ENCODE assay signal across 22 cellular contexts in the genomic region with DNA sequence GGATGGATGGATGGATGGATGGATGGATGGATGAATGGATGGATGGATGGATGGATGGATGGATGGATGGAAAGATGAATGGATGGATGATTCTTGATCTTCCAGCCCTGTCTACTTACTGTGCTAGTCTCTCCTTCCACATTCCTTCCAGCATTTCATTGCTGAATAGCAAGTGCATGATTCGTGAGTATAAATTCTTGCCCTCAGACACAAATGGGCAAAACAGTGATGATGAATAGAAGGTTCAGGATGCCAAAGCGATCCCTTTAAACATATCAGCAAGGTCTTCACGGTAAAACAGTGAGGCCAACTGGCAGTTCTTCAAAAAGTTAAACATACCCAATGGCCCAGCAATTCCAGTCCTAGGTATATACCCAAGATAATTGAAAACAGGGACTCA.
DNase-seq lines count a peak whose midpoint lies in the region; ATAC-seq and TF ChIP-seq lines count a peak whose summit lies in the region.
"Had no signal": no experiment of that assay in that cellular context is flagged by ENCODE, and none has a peak within 500 bp of the region (broad histone marks: within the 10 kb centered on the region; RNA-seq: fewer than 3 reads in every experiment).

No MANE protein-coding gene starts in this region.

- no peaks in the 10 kb centered on the region for H3K36me3 Mint-ChIP-seq in neural progenitor cell
- H3K36me3 Mint-ChIP-seq: CD4-positive, alpha-beta memory T cell had no signal

- H2AFZ ChIP-seq in neural progenitor cell (replicated peaks): no peak overlapping the region
- H2AFZ ChIP-seq in mammary epithelial cell (ENCODE audit: low read depth, low read length): no peak overlapping the region
- H2AFZ ChIP-seq: GM23338 had no signal

- CTCF ChIA-PET in mammary epithelial cell (lab: Charles Lee; ENCODE audit: low non-redundant PET): no interaction called here

- H3K27me3 ChIP-seq in neural progenitor cell (no peaks in the 10 kb centered on the region), mammary epithelial cell (ENCODE audit: insufficient read depth, low read length) (no peaks in the 10 kb centered on the region), upper lobe of left lung (no peaks in the 10 kb centered on the region)
- H3K27me3 ChIP-seq: Peyer's patch had no signal

- no peaks in the 10 kb centered on the region for H3K79me2 ChIP-seq in neural progenitor cell (ENCODE audit: low read depth)
- H3K79me2 ChIP-seq in mammary epithelial cell (ENCODE audit: insufficient read depth, low read length): no peaks in the 10 kb centered on the region

- no peaks in the 10 kb centered on the region for H4K20me1 ChIP-seq in neural progenitor cell (ENCODE audit: low read depth)
- H4K20me1 ChIP-seq in mammary epithelial cell (ENCODE audit: insufficient read depth, low read length): no peaks in the 10 kb centered on the region

- TF ChIP-seq POLR2A in upper lobe of left lung (IDR thresholded peaks at IDR 0.05): no peak

- H3K4me1 ChIP-seq in neural progenitor cell (no peaks in the 10 kb centered on the region), mammary epithelial cell (ENCODE audit: insufficient read depth, low read length) (peaks cover 3% of the 10 kb centered on the region), upper lobe of left lung (no peaks in the 10 kb centered on the region)
- H3K4me1 ChIP-seq: A549, BE2C, Peyer's patch had no signal

- no peak overlapping the region for H3K4me3 Mint-ChIP-seq in neural progenitor cell
- H3K4me3 Mint-ChIP-seq: CD4-positive, alpha-beta memory T cell; GM23338 had no signal

- no peak overlapping the region for H3K4me3 ChIP-seq in AG10803 (ENCODE audit: low read length)
- H3K4me3 ChIP-seq in neural progenitor cell: no peak overlapping the region
- H3K4me3 ChIP-seq in mammary epithelial cell (replicated peaks in 1 of 3; ENCODE audit: insufficient read depth in 1 of 3, low read depth in 2 of 3, low read length in 3 of 3): no peak overlapping the region
- H3K4me3 ChIP-seq in upper lobe of left lung: no peak overlapping the region
- H3K4me3 ChIP-seq: A549, GM23338, Peyer's patch had no signal

- peaks cover 9% of the 10 kb centered on the region for H3F3A ChIP-seq in neural progenitor cell (ENCODE audit: low read depth)

- peaks cover 23% of the 10 kb centered on the region for H3K27me3 Mint-ChIP-seq in neural progenitor cell (ENCODE audit: insufficient read depth, low read depth)

- dilution Hi-C loops in mammary epithelial cell (cut with HindIII; ENCODE audit: low sequenced_read_pairs): loop anchor here (5.0 kb wide), 1 partner anchor 94 kb away; no protein-coding TSS in a partner anchor

- TF ChIP-seq EP300 in upper lobe of left lung (IDR thresholded peaks at IDR 0.05): no peak

- peak overlapping the region; percentile 16 for H3K27ac Mint-ChIP-seq in neural progenitor cell
- H3K27ac Mint-ChIP-seq: CD4-positive, alpha-beta memory T cell; GM23338 had no signal

- H3K9me3 ChIP-seq in neural progenitor cell (ENCODE audit: low read depth) (no peaks in the 10 kb centered on the region), mammary epithelial cell (replicated peaks; ENCODE audit: insufficient read depth, low read length) (no peaks in the 10 kb centered on the region), upper lobe of left lung (no peaks in the 10 kb centered on the region)
- H3K9me3 ChIP-seq: BE2C, Peyer's patch, SK-N-SH had no signal

- intact Hi-C loops in mammary epithelial cell (cut with micrococcal nuclease): loop anchor here (10.0 kb wide), 2 partner anchors 267 to 483 kb away; no protein-coding TSS in a partner anchor

- no peak for TF ChIP-seq CTCF in AG10803 (conservative IDR thresholded peaks at IDR 0.05; ENCODE audit: low read length)
- no peak for TF ChIP-seq CTCF in neural progenitor cell (IDR thresholded peaks at IDR 0.05)
- no peak for TF ChIP-seq CTCF in mammary epithelial cell (conservative IDR thresholded peaks at IDR 0.05 in 1 of 2, IDR thresholded peaks at IDR 0.05 in 1 of 2; ENCODE audit: extremely low read depth in 1 of 2, insufficient read depth in 1 of 2, low read depth in 1 of 2, low read length in 2 of 2)
- no peak for TF ChIP-seq CTCF in upper lobe of left lung (IDR thresholded peaks at IDR 0.05)

- H3K4me2 ChIP-seq in neural progenitor cell (no peak overlapping the region), mammary epithelial cell (ENCODE audit: insufficient read depth, low read depth, low read length) (no peak overlapping the region)
- H3K4me2 ChIP-seq: A549, GM23338, KMS-11, SK-N-SH had no signal

- no peaks in the 10 kb centered on the region for H3K36me3 ChIP-seq in neural progenitor cell
- no peaks in the 10 kb centered on the region for H3K36me3 ChIP-seq in mammary epithelial cell (ENCODE audit: insufficient read depth, low read length)
- H3K36me3 ChIP-seq in upper lobe of left lung: no peaks in the 10 kb centered on the region
- H3K36me3 ChIP-seq: BE2C, Peyer's patch had no signal

- no TSS peak for BruUV-seq in mammary epithelial cell (replicated peaks; lab: Mats Ljungman, UMichigan)

- peaks cover 5% of the 10 kb centered on the region for H3K9me3 Mint-ChIP-seq in neural progenitor cell
- H3K9me3 Mint-ChIP-seq: GM23338 had no signal

- H3K27ac ChIP-seq in neural progenitor cell (no peak overlapping the region), mammary epithelial cell (ENCODE audit: insufficient read depth, low read depth, low read length) (no peak overlapping the region), upper lobe of left lung (no peak overlapping the region)
- H3K27ac ChIP-seq: A549, KMS-11, Peyer's patch had no signal

- H3K9ac ChIP-seq in neural progenitor cell (no peak overlapping the region), mammary epithelial cell (ENCODE audit: insufficient read depth, low read length) (no peak overlapping the region)
- H3K9ac ChIP-seq: KMS-11, SK-N-SH had no signal

- in situ Hi-C loops in mammary epithelial cell (cut with MboI; ENCODE audit: low sequenced_read_pairs in 2 of 2): loop anchor here (10.0 to 25.0 kb wide), 2 partner anchors 403 to 611 kb away; a partner anchor contains a TSS

- WGBS in mammary epithelial cell (ENCODE audit: low coverage, missing lambda C conversion rate): 70% methylated on average over 3 of the region's 3 CpGs
- WGBS in upper lobe of left lung, 2 donors: 72 to 78% methylated on average over 3 of the region's 3 CpGs

- peaks cover 7% of the 10 kb centered on the region for H3K4me1 Mint-ChIP-seq in neural progenitor cell
- H3K4me1 Mint-ChIP-seq: CD4-positive, alpha-beta memory T cell had no signal

- DNase-seq in AG10803 (ENCODE audit: low read depth) (peak; percentile 82), M059J (ENCODE audit: low read depth) (peak; percentile 45), fibroblast of peridontal ligament (ENCODE audit: extremely low read depth) (peak; percentile 19), neural progenitor cell (ENCODE audit: low spot score) (no peak), mammary epithelial cell (no peak), upper lobe of left lung (no peak), activated gamma-delta T cell treated with Interleukin-2 at 50 U/mL for 16 hours (no peak)
- DNase-seq: BE2C; Calu3; CD4-positive, alpha-beta memory T cell; DMS53; NCI-H1048; NCI-H1436 treated with DMSO at 0.1 percent for 48 hours; NCI-H2029 treated with DMSO at 0.1 percent for 48 hours; NCI-H524; Peyer's patch; SK-N-SH had no signal

- no peak for ATAC-seq in upper lobe of left lung (ENCODE audit: low FRiP score in 2 of 2)
- ATAC-seq: A549, GM23338, HepG2, Right ventricle myocardium inferior had no signal

Comparison
In these comparisons a context has a peak if more than half of its experiments do, and no peak if none do; other contexts are left out.
1. DNase-seq: peak in AG10803 (single experiment), M059J (single experiment) and fibroblast of peridontal ligament (single experiment); none in neural progenitor cell (single experiment), mammary epithelial cell (single experiment), upper lobe of left lung (0 of 2) and activated gamma-delta T cell treated with Interleukin-2 at 50 U/mL for 16 hours (single experiment).